In the genomic region with DNA sequence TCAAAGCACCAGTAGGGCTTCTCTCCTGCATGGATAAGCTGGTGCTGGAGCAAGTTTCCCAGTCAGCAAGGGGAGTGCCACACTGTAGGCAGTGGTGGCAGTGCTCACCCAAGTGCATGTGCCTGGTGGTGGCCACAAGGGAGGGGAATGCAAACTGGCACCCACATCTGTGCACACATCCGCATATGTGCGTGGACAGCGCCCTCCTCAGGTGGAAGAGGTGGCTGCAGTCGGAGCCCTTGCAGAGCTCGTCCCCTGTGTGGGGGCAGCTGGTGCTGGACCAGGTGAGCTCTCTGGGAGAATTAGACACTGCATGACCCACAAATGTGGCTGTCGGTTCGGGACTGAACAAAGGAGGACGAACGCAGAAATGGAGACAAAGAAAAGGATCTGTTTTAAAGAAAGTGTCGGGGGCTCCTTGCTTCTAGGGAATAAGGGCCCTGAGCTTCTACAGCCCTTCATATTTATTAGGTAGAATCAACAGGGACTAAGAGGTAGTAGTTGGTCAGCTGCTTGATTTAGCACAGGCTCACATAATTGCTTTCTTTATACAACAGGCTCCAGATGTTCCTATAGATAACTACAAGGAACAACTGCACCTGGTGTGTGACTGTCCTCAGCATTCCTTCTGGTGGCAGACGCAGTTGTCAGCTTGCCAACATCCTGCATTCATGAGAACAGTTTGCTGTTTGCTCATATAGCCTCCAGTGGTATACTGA, we compare ENCODE assay signal across 8 cellular contexts. TPM values are rescaled to one million over a fixed set of nuclear protein-coding genes. Genes with fewer than 3 reads are reported as not detected.
DNase-seq lines count a peak whose midpoint lies in the region; ATAC-seq and TF ChIP-seq lines count a peak whose summit lies in the region.

No MANE protein-coding gene starts in this region.

- H3K4me2 ChIP-seq in SU-DHL-6 (ENCODE audit: low read depth, low read length, poor library complexity, severe bottlenecking), result no peak overlapping the region

- H3K4me1 ChIP-seq in left lung, result peaks cover 0 to 4% of the 10 kb centered on the region in 2 donors

- H3K27ac Mint-ChIP-seq in activated naive CD8-positive, alpha-beta T cell treated with anti-CD3 and anti-CD28 coated beads, Interleukin-2, amount 10 ng/mL, durations not matched to agents 7 days and 5 days, result no peak overlapping the region

- H3K9me3 ChIP-seq in SU-DHL-6 (ENCODE audit: insufficient read depth, low read length) (no peaks in the 10 kb centered on the region), left lung (no peaks in the 10 kb centered on the region)

- H3K4me3 Mint-ChIP-seq in activated naive CD8-positive, alpha-beta T cell treated with anti-CD3 and anti-CD28 coated beads, Interleukin-2, amount 10 ng/mL, durations not matched to agents 7 days and 5 days, result no peak overlapping the region

- DNase-seq in CD1c-positive myeloid dendritic cell (ENCODE audit: extremely low spot score), result peak; percentile 90
- peak in 46 of 76 experiments; percentile 2 to 65 (median 29) for DNase-seq in HUDEP-2 (lab: John Stamatoyannopoulos, UW; ENCODE audit: unreplicated experiment in 76 of 76)
- peak; percentile 82 for DNase-seq in activated naive CD8-positive, alpha-beta T cell treated with anti-CD3 and anti-CD28 coated beads, Interleukin-2, amount 10 ng/mL, durations not matched to agents 7 days and 5 days
- peak; percentile 48 to 81 for DNase-seq in left lung
- peak; percentile 58 for DNase-seq in stimulated activated CD8-positive, alpha-beta memory T cell treated with anti-CD3 and anti-CD28 coated beads, Interleukin-4, amount 100 ng/mL, for 24 hours (ENCODE audit: low read depth)

- peaks cover 9% of the 10 kb centered on the region for H3K27me3 Mint-ChIP-seq in activated naive CD8-positive, alpha-beta T cell treated with anti-CD3 and anti-CD28 coated beads, Interleukin-2, amount 10 ng/mL, durations not matched to agents 7 days and 5 days

- no peaks in the 10 kb centered on the region for H3K9me2 ChIP-seq in SU-DHL-6 (replicated peaks; ENCODE audit: insufficient read depth, low read length)

- H3K9ac ChIP-seq in SU-DHL-6 (ENCODE audit: low read length), result no peak overlapping the region

- H3K36me3 ChIP-seq in SU-DHL-6 (ENCODE audit: low read length) (no peaks in the 10 kb centered on the region), left lung (no peaks in the 10 kb centered on the region)

- no peak overlapping the region for H3K27ac ChIP-seq in SU-DHL-6 (ENCODE audit: low read depth, low read length)
- H3K27ac ChIP-seq in left lung, result no peak overlapping the region

- POLR2A ChIA-PET in activated naive CD8-positive, alpha-beta T cell treated with anti-CD3 and anti-CD28 coated beads, Interleukin-2, amount 10 ng/mL, durations not matched to agents 7 days and 5 days (lab: Charles Lee), result interaction anchor here (0.5 to 1.6 kb wide), 4 partner anchors 81 to 751 kb away, joined by 3 to 5 read pairs (median 4); a partner anchor contains a TSS

- H3K27me3 ChIP-seq in SU-DHL-6 (ENCODE audit: low read length), result no peaks in the 10 kb centered on the region
- H3K27me3 ChIP-seq in left lung, result no peaks in the 10 kb centered on the region

- ATAC-seq in activated naive CD8-positive, alpha-beta T cell treated with anti-CD3 and anti-CD28 coated beads, Interleukin-2, amount 10 ng/mL, durations not matched to agents 7 days and 5 days (ENCODE audit: low read depth), result peak; percentile 79
- ATAC-seq in left lung, result peak; percentile 89
- no peak for ATAC-seq in HG02885 (IDR thresholded peaks at IDR 0.05; ENCODE audit: poor library complexity, unreplicated experiment)
- no peak for ATAC-seq in GM19351 (IDR thresholded peaks at IDR 0.05; ENCODE audit: unreplicated experiment)

- peaks cover 8% of the 10 kb centered on the region for H3F3A ChIP-seq in SU-DHL-6 (ENCODE audit: insufficient read depth)

- H2AFZ ChIP-seq in SU-DHL-6 (ENCODE audit: low read depth, low read length, severe bottlenecking), result no peak overlapping the region

- no peak overlapping the region for H3K4me3 ChIP-seq in SU-DHL-6 (ENCODE audit: insufficient read depth, low read length, poor library complexity, severe bottlenecking)
- H3K4me3 ChIP-seq in left lung, result no peak overlapping the region

- intact Hi-C loops in left lung (cut with DNase I), result no loop called here

- no peaks in the 10 kb centered on the region for H3K36me3 Mint-ChIP-seq in activated naive CD8-positive, alpha-beta T cell treated with anti-CD3 and anti-CD28 coated beads, Interleukin-2, amount 10 ng/mL, durations not matched to agents 7 days and 5 days

- H3K9me3 Mint-ChIP-seq in activated naive CD8-positive, alpha-beta T cell treated with anti-CD3 and anti-CD28 coated beads, Interleukin-2, amount 10 ng/mL, durations not matched to agents 7 days and 5 days, result no peaks in the 10 kb centered on the region

- peaks cover 11% of the 10 kb centered on the region for H3K4me1 Mint-ChIP-seq in activated naive CD8-positive, alpha-beta T cell treated with anti-CD3 and anti-CD28 coated beads, Interleukin-2, amount 10 ng/mL, durations not matched to agents 7 days and 5 days

- no peaks in the 10 kb centered on the region for H4K20me1 ChIP-seq in SU-DHL-6 (ENCODE audit: low read depth, low read length)

- no peaks in the 10 kb centered on the region for H3K79me2 ChIP-seq in SU-DHL-6 (ENCODE audit: insufficient read depth, low read length)

- peak; percentile 65 for TF ChIP-seq CTCF in SU-DHL-6 (IDR thresholded peaks at IDR 0.05; ENCODE audit: insufficient read depth, low read length, poor library complexity, severe bottlenecking)
- TF ChIP-seq CTCF in left lung (IDR thresholded peaks at IDR 0.05), result peak; percentile 38 to 57

RNA-seq across cellular contexts. Expression of a gene that starts 5.3 kb away (rescaled TPM):
- 10 to 100 TPM; 12.7 to 14.4 TPM for total RNA-seq in activated naive CD8-positive, alpha-beta T cell treated with anti-CD3 and anti-CD28 coated beads, Interleukin-2, amount 10 ng/mL, durations not matched to agents 7 days and 5 days
- total RNA-seq in left lung, result 1 to 10 TPM; 5.4 to 7.1 TPM

RNA-seq across cellular contexts. Expression of a gene that starts 30.0 kb away (rescaled TPM):
- total RNA-seq in activated naive CD8-positive, alpha-beta T cell treated with anti-CD3 and anti-CD28 coated beads, Interleukin-2, amount 10 ng/mL, durations not matched to agents 7 days and 5 days, result 10 to 100 TPM; 22.3 to 24.8 TPM
- total RNA-seq in left lung, result 10 to 100 TPM; 12.9 to 15.6 TPM

RNA-seq across cellular contexts. Expression of a gene that starts 35.2 kb away (rescaled TPM):
- 10 to 100 TPM; 89.7 to 97.1 TPM for total RNA-seq in activated naive CD8-positive, alpha-beta T cell treated with anti-CD3 and anti-CD28 coated beads, Interleukin-2, amount 10 ng/mL, durations not matched to agents 7 days and 5 days
- total RNA-seq in left lung, result 10 to 100 TPM; 46.1 to 58.8 TPM

RNA-seq across cellular contexts. Expression of a gene that starts 42.7 kb away (rescaled TPM):
- total RNA-seq in activated naive CD8-positive, alpha-beta T cell treated with anti-CD3 and anti-CD28 coated beads, Interleukin-2, amount 10 ng/mL, durations not matched to agents 7 days and 5 days, result 100 to 1,000 TPM; 140 to 143 TPM
- 10 to 100 TPM; 52.1 to 62.3 TPM for total RNA-seq in left lung

RNA-seq across cellular contexts. Expression of a gene that starts 44.0 kb away (rescaled TPM):
- total RNA-seq in activated naive CD8-positive, alpha-beta T cell treated with anti-CD3 and anti-CD28 coated beads, Interleukin-2, amount 10 ng/mL, durations not matched to agents 7 days and 5 days, result 10 to 100 TPM; 17.8 to 18.3 TPM
- 10 to 100 TPM; 11.8 to 12.3 TPM for total RNA-seq in left lung

Comparison
In these comparisons a context has a peak if more than half of its experiments do, and no peak if none do; other contexts are left out.
1. DNase-seq: peak in every context shown above with its lines; median percentile 90 in CD1c-positive myeloid dendritic cell; 82 in activated naive CD8-positive, alpha-beta T cell treated with anti-CD3 and anti-CD28 coated beads, Interleukin-2, amount 10 ng/mL, durations not matched to agents 7 days and 5 days; 64 in left lung; 58 in stimulated activated CD8-positive, alpha-beta memory T cell treated with anti-CD3 and anti-CD28 coated beads, Interleukin-4, amount 100 ng/mL, for 24 hours; 29 in HUDEP-2.
2. ATAC-seq: peak in activated naive CD8-positive, alpha-beta T cell treated with anti-CD3 and anti-CD28 coated beads, Interleukin-2, amount 10 ng/mL, durations not matched to agents 7 days and 5 days (single experiment) and left lung (single experiment); none in HG02885 (single experiment) and GM19351 (single experiment).